23 cellular contexts compared by ENCODE assay signal in genomic region chr15:79904256-79904655, GRCh38.
"Had no signal": no experiment of that assay in that cellular context is flagged by ENCODE, and none has a peak within 500 bp of the region (broad histone marks: within the 10 kb centered on the region; RNA-seq: fewer than 3 reads in every experiment).

No MANE protein-coding gene starts in this region.

- H3K4me1 ChIP-seq: gastroesophageal sphincter had no signal

- DNase-seq: activated CD4-positive, alpha-beta memory T cell treated with anti-CD3 and anti-CD28 coated beads, Interleukin-2, amount 10 ng/mL, durations not matched to agents 7 days and 5 days; activated CD4-positive, alpha-beta T cell treated with anti-CD3 and anti-CD28 coated beads for 48 hours; activated effector memory CD4-positive, alpha-beta T cell treated with Interleukin-2 at 50 U/mL for 16 hours; activated naive CD4-positive, alpha-beta T cell treated with anti-CD3 and anti-CD28 coated beads for 36 hours; activated naive CD8-positive, alpha-beta T cell treated with anti-CD3 and anti-CD28 coated beads, Interleukin-2, amount 10 ng/mL, durations not matched to agents 7 days and 5 days; activated T-cell treated with anti-CD3 and anti-CD28 coated beads, Interleukin-2, amount 50 U/mL, for 72 hours; amygdala; cerebellar nuclear complex; heart left ventricle; islet precursor cell; left cardiac atrium; mesenchymal stem cell; occipital lobe; posterior cingulate gyrus; right lobe of liver; stimulated activated CD4-positive, alpha-beta T cell treated with anti-CD3 and anti-CD28 coated beads, Interleukin-4, amount 100 ng/mL, for 1 hour; stimulated activated naive CD8-positive, alpha-beta T cell treated with anti-CD3 and anti-CD28 coated beads, Interleukin-15, Interleukin-2, amounts not matched to agents 100 U/mL and 50 U/mL, for 24 hours; T-helper 9 cell; upper lobe of left lung had no signal

- H3K27ac ChIP-seq: epithelial cell of prostate, gastroesophageal sphincter, heart left ventricle, right lobe of liver had no signal

- H3K4me2 ChIP-seq: smooth muscle cell had no signal

- H3K9me3 ChIP-seq: gastroesophageal sphincter, right lobe of liver, upper lobe of left lung had no signal

- FAIRE-seq: bronchial epithelial cell had no signal

- H3K4me3 ChIP-seq: gastroesophageal sphincter, heart left ventricle, right lobe of liver, smooth muscle cell, upper lobe of left lung had no signal

- H3K36me3 ChIP-seq: gastroesophageal sphincter, heart left ventricle, right lobe of liver, upper lobe of left lung had no signal

- H3K27me3 ChIP-seq: gastroesophageal sphincter, heart left ventricle, right lobe of liver, upper lobe of left lung had no signal

- ATAC-seq: activated T-cell treated with anti-CD3 and anti-CD28 coated beads, Interleukin-2, amount 50 U/mL, for 72 hours; gastroesophageal sphincter; heart left ventricle; left cardiac atrium; right lobe of liver; stimulated activated naive CD8-positive, alpha-beta T cell treated with anti-CD3 and anti-CD28 coated beads, Interleukin-15, Interleukin-2, amounts not matched to agents 100 U/mL and 50 U/mL, for 24 hours had no signal
